Comparison of ENCODE assay signal across 10 cellular contexts in the genomic region with DNA sequence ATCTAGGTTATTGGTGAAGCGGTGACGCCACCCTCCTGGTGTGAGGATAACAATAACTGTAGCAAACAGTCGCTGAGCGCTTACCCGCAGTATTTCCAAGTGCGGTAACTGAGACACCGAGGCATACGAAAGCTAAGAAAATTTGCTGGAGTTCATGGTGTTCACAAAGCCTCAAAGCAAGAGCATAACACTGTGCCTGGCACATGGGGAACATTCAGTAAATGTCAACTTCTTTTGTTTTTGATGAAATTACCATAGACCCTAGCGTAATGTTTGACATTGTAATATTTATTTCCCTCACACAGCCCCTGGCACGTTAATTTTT. TPM values are rescaled to one million over a fixed set of nuclear protein-coding genes. Genes with fewer than 3 reads are reported as not detected.
DNase-seq lines count a peak whose midpoint lies in the region; ATAC-seq, FAIRE-seq and TF ChIP-seq lines count a peak whose summit lies in the region.
"Had no signal": no experiment of that assay in that cellular context is flagged by ENCODE, and none has a peak within 500 bp of the region (broad histone marks: within the 10 kb centered on the region; RNA-seq: fewer than 3 reads in every experiment).

No MANE protein-coding gene starts in this region.

- H3K4me3 ChIP-seq in cardiac muscle cell (peak overlapping the region; percentile 91), brain microvascular endothelial cell (ENCODE audit: low read depth, low read length) (peak overlapping the region; percentile 86), upper lobe of left lung (peak overlapping the region; percentile 63 to 98 (median 90))

- H3K4me3 Mint-ChIP-seq in memory B cell, result peak overlapping the region; percentile 82

- FAIRE-seq in frontal cortex (lab: Jason Lieb, UNC), result no peak
- FAIRE-seq: urothelium cell line had no signal

- TF ChIP-seq CTCF in cardiac muscle cell (IDR thresholded peaks at IDR 0.05; ENCODE audit: low read depth, low read length), result no peak
- TF ChIP-seq CTCF in brain microvascular endothelial cell (IDR thresholded peaks at IDR 0.05; ENCODE audit: low read depth, low read length, missing control alignments), result no peak
- TF ChIP-seq CTCF in upper lobe of left lung (IDR thresholded peaks at IDR 0.05), result no peak

- intact Hi-C loops in left cardiac atrium (cut with DNase I), result no loop called here

- H3K4me1 ChIP-seq in cardiac muscle cell (ENCODE audit: low read depth), result peaks cover 3% of the 10 kb centered on the region
- H3K4me1 ChIP-seq in upper lobe of left lung, result peaks cover 10 to 30% (median 15%) of the 10 kb centered on the region in 4 donors

- H3K27ac Mint-ChIP-seq in memory B cell, result peak overlapping the region; percentile 96

- peaks cover 9% of the 10 kb centered on the region for H3K4me1 Mint-ChIP-seq in memory B cell

- H3K27me3 ChIP-seq in cardiac muscle cell (no peaks in the 10 kb centered on the region), brain microvascular endothelial cell (replicated peaks) (no peaks in the 10 kb centered on the region), upper lobe of left lung (no peaks in the 10 kb centered on the region)

- WGBS in upper lobe of left lung, 2 donors, result 6 to 8% methylated on average over 10 of the region's 10 CpGs

- TF ChIP-seq EP300 in upper lobe of left lung (IDR thresholded peaks at IDR 0.05), result no peak

- no peaks in the 10 kb centered on the region for H3K36me3 Mint-ChIP-seq in memory B cell

- peak overlapping the region; percentile 93 for H3K27ac ChIP-seq in cardiac muscle cell
- peak overlapping the region; percentile 75 for H3K27ac ChIP-seq in brain microvascular endothelial cell
- peak overlapping the region; percentile 93 to 97 (median 95) for H3K27ac ChIP-seq in upper lobe of left lung

- in situ Hi-C loops in brain microvascular endothelial cell (cut with HindIII; ENCODE audit: low pct_ligation_motif_present, low sequenced_read_pairs), result no loop called here

- TF ChIP-seq POLR2A in upper lobe of left lung (IDR thresholded peaks at IDR 0.05), result no peak

- no peaks in the 10 kb centered on the region for H3K9me3 Mint-ChIP-seq in memory B cell

- H3K27me3 Mint-ChIP-seq in memory B cell, result no peaks in the 10 kb centered on the region

- no peak for DNase-seq in cardiac muscle cell (ENCODE audit: low read depth in 1 of 2, low spot score in 1 of 2)
- DNase-seq in left cardiac atrium, result no peak
- DNase-seq in brain microvascular endothelial cell, result no peak
- no peak for DNase-seq in memory B cell (ENCODE audit: low spot score in 2 of 2)
- DNase-seq in upper lobe of left lung, result no peak
- DNase-seq in frontal cortex (ENCODE audit: low spot score in 2 of 2), result no peak
- no peak for DNase-seq in SIG-M5 (lab: John Stamatoyannopoulos, UW)

- peaks cover 13% of the 10 kb centered on the region for H3K36me3 ChIP-seq in cardiac muscle cell
- H3K36me3 ChIP-seq in brain microvascular endothelial cell (replicated peaks), result no peaks in the 10 kb centered on the region
- H3K36me3 ChIP-seq in upper lobe of left lung, result peaks cover 0 to 10% (median 0%) of the 10 kb centered on the region in 4 donors

- no peaks in the 10 kb centered on the region for H3K9me3 ChIP-seq in cardiac muscle cell (ENCODE audit: low read depth)
- H3K9me3 ChIP-seq in upper lobe of left lung, result no peaks in the 10 kb centered on the region

- ATAC-seq in left cardiac atrium, result no peak
- ATAC-seq in memory B cell (ENCODE audit: low read depth), result no peak
- ATAC-seq in upper lobe of left lung (ENCODE audit: low FRiP score in 2 of 2), result no peak
- no peak for ATAC-seq in HG02759 (IDR thresholded peaks at IDR 0.05; ENCODE audit: unreplicated experiment)

RNA-seq across cellular contexts. Expression of gene YEATS4, which starts 0.8 kb away (rescaled TPM):
- total RNA-seq in cardiac muscle cell, result 123 and 129 TPM in 2 replicates
- polyA plus RNA-seq in cardiac muscle cell, result 21.0 and 29.6 TPM in 2 replicates
- total RNA-seq in left cardiac atrium, result 1 to 10 TPM; 7.2 to 9.8 TPM
- 10 to 100 TPM in 3 of 6 donors, 1 to 10 TPM in 2, under 1 TPM in 1; 1.00 to 12.8 (median 10.2) TPM for total RNA-seq in upper lobe of left lung
- 46.5 TPM for total RNA-seq in frontal cortex

RNA-seq across cellular contexts. Expression of gene LYZ, which starts 12.1 kb away (rescaled TPM):
- total RNA-seq in cardiac muscle cell (0.11 and 0.69 TPM in 2 replicates), left cardiac atrium (10 to 100 TPM; 23.1 to 80.0 TPM), upper lobe of left lung (1,000 to 10,000 TPM in 1 of 6 donors, 100 to 1,000 TPM in 4, 10 to 100 TPM in 1; 52.9 to 1,947 (median 459) TPM), frontal cortex (4.9 TPM)
- polyA plus RNA-seq in cardiac muscle cell, result 0.35 TPM in 1 of 2 replicates, not detected in the other
- total RNA-seq: M059J had no signal
